Comparison of ENCODE assay signal across 22 cellular contexts in the genomic region with DNA sequence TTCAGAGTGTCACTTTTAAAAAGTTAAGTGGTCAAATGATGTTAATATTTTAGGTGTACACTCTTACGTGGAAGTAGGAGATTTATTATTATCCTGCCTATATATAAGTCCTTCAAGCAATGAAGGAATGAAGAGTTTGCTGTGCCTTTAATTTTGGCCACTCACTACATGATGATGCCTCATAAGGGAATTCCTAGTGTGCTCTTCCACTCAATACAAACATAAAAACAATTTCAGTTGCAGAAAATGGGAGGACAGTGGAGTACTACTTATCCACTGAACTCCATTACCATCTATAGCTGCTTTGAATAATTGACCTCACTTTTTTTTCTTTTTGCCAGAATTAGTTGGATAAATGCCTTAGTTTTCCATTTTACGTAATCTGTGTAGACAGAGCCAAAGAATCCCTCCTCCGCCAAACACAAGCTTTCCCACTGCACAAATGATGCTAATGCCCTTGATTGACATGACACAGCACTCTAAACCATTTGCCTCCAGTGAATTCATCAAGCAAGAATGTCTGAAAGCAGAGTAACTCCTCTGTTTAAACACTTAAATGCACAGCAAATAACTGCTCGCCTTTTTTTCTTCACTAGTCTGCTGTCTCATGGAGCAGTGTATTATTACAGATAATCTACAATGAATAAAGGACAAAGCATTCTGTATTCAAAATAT.
A peak's percentile ranks its signal among the peaks of the same experiment; 100 is the strongest.
DNase-seq lines count a peak whose midpoint lies in the region; TF ChIP-seq lines count a peak whose summit lies in the region.
"Had no signal": no experiment of that assay in that cellular context is flagged by ENCODE, and none has a peak within 500 bp of the region (broad histone marks: within the 10 kb centered on the region; RNA-seq: fewer than 3 reads in every experiment).

No MANE protein-coding gene starts in this region.

- H3K4me1 Mint-ChIP-seq in osteocyte (ENCODE audit: unreplicated experiment) = peaks cover 11% of the 10 kb centered on the region
- H3K4me1 Mint-ChIP-seq in activated naive CD8-positive, alpha-beta T cell treated with anti-CD3 and anti-CD28 coated beads for 36 hours = no peaks in the 10 kb centered on the region
- H3K4me1 Mint-ChIP-seq: CD4-positive, CD25-positive, alpha-beta regulatory T cell had no signal

- H3K4me3 ChIP-seq in epithelial cell of esophagus (ENCODE audit: low read length) = no peak overlapping the region
- H3K4me3 ChIP-seq: GM12878, GM23338, lower lobe of right lung, tibial nerve had no signal

- H3K27ac Mint-ChIP-seq in osteocyte (ENCODE audit: unreplicated experiment) = peak overlapping the region; percentile 40
- H3K27ac Mint-ChIP-seq in activated naive CD8-positive, alpha-beta T cell treated with anti-CD3 and anti-CD28 coated beads for 36 hours = no peak overlapping the region
- H3K27ac Mint-ChIP-seq: activated CD4-positive, alpha-beta memory T cell treated with anti-CD3 and anti-CD28 coated beads for 36 hours; activated naive CD8-positive, alpha-beta T cell; CD4-positive, CD25-positive, alpha-beta regulatory T cell; endodermal cell; GM23338; nephron progenitor cell had no signal

- no peaks in the 10 kb centered on the region for H3K27me3 Mint-ChIP-seq in osteocyte (ENCODE audit: unreplicated experiment)
- peaks cover 3% of the 10 kb centered on the region for H3K27me3 Mint-ChIP-seq in activated naive CD8-positive, alpha-beta T cell treated with anti-CD3 and anti-CD28 coated beads for 36 hours
- H3K27me3 Mint-ChIP-seq: activated CD4-positive, alpha-beta memory T cell treated with anti-CD3 and anti-CD28 coated beads for 36 hours; activated naive CD8-positive, alpha-beta T cell; CD4-positive, CD25-positive, alpha-beta regulatory T cell had no signal

- H3K4me3 Mint-ChIP-seq in osteocyte (ENCODE audit: unreplicated experiment) = no peak overlapping the region
- no peak overlapping the region for H3K4me3 Mint-ChIP-seq in activated naive CD8-positive, alpha-beta T cell treated with anti-CD3 and anti-CD28 coated beads for 36 hours
- H3K4me3 Mint-ChIP-seq: activated CD4-positive, alpha-beta memory T cell treated with anti-CD3 and anti-CD28 coated beads for 36 hours; activated naive CD8-positive, alpha-beta T cell; CD4-positive, CD25-positive, alpha-beta regulatory T cell; endodermal cell; GM23338; nephron progenitor cell had no signal

- TF ChIP-seq CTCF in epithelial cell of esophagus (IDR thresholded peaks at IDR 0.05; ENCODE audit: insufficient read depth, low read depth, low read length, missing control alignments) (no peak), osteocyte (IDR thresholded peaks at IDR 0.05) (no peak)

- peak in 2 of 3 experiments; percentile 13 to 58 for DNase-seq in NCI-H1417 (lab: John Stamatoyannopoulos, UW)
- DNase-seq in NCI-H1417 treated with DMSO at 0.1 percent for 48 hours (lab: John Stamatoyannopoulos, UW) = no peak
- peak; percentile 44 for DNase-seq in NCI-H1436 treated with DMSO at 0.1 percent for 48 hours (lab: John Stamatoyannopoulos, UW)
- DNase-seq in epithelial cell of esophagus (ENCODE audit: low read depth) = peak; percentile 1
- DNase-seq in osteocyte (ENCODE audit: extremely low spot score, unreplicated experiment) = no peak
- DNase-seq in activated naive CD8-positive, alpha-beta T cell treated with anti-CD3 and anti-CD28 coated beads for 36 hours = no peak
- no peak for DNase-seq in NCI-H1694 treated with DMSO at 0.1 percent for 48 hours (lab: John Stamatoyannopoulos, UW)
- DNase-seq in NCI-H2196 treated with DMSO at 0.1 percent for 48 hours (lab: John Stamatoyannopoulos, UW; ENCODE audit: unreplicated experiment) = no peak
- DNase-seq: 8988T; activated CD4-positive, alpha-beta memory T cell treated with anti-CD3 and anti-CD28 coated beads for 36 hours; activated T-cell treated with anti-CD3 and anti-CD28 coated beads, Interleukin-2, amount 50 U/mL, for 48 hours; caudate nucleus; CD4-positive, CD25-positive, alpha-beta regulatory T cell; endodermal cell; foreskin melanocyte; lower lobe of right lung; nephron progenitor cell; stimulated activated CD4-positive, alpha-beta T cell treated with anti-CD3 and anti-CD28 coated beads, Interleukin-4, amount 100 ng/mL, for 24 hours had no signal

- no peaks in the 10 kb centered on the region for H3K36me3 Mint-ChIP-seq in osteocyte (ENCODE audit: unreplicated experiment)
- no peaks in the 10 kb centered on the region for H3K36me3 Mint-ChIP-seq in activated naive CD8-positive, alpha-beta T cell treated with anti-CD3 and anti-CD28 coated beads for 36 hours
- H3K36me3 Mint-ChIP-seq: activated CD4-positive, alpha-beta memory T cell treated with anti-CD3 and anti-CD28 coated beads for 36 hours; activated naive CD8-positive, alpha-beta T cell; CD4-positive, CD25-positive, alpha-beta regulatory T cell had no signal

- H3K9me3 Mint-ChIP-seq in osteocyte (ENCODE audit: unreplicated experiment) = no peaks in the 10 kb centered on the region
- H3K9me3 Mint-ChIP-seq in activated naive CD8-positive, alpha-beta T cell treated with anti-CD3 and anti-CD28 coated beads for 36 hours = no peaks in the 10 kb centered on the region
- H3K9me3 Mint-ChIP-seq: activated CD4-positive, alpha-beta memory T cell treated with anti-CD3 and anti-CD28 coated beads for 36 hours; endodermal cell; GM23338; nephron progenitor cell had no signal

Comparison
In these comparisons a context has a peak if more than half of its experiments do, and no peak if none do; other contexts are left out.
1. DNase-seq: peak in NCI-H1417 (2 of 3), NCI-H1436 treated with DMSO at 0.1 percent for 48 hours (single experiment) and epithelial cell of esophagus (single experiment); none in NCI-H1417 treated with DMSO at 0.1 percent for 48 hours (single experiment), osteocyte (single experiment), activated naive CD8-positive, alpha-beta T cell treated with anti-CD3 and anti-CD28 coated beads for 36 hours (single experiment), NCI-H1694 treated with DMSO at 0.1 percent for 48 hours (single experiment) and NCI-H2196 treated with DMSO at 0.1 percent for 48 hours (single experiment).